10 cellular contexts compared by ENCODE assay signal in genomic region chr3:150599611-150600297, GRCh38. TPM values are rescaled to one million over a fixed set of nuclear protein-coding genes. Genes with fewer than 3 reads are reported as not detected.
DNase-seq lines count a peak whose midpoint lies in the region; ATAC-seq and TF ChIP-seq lines count a peak whose summit lies in the region.
"Had no signal": no experiment of that assay in that cellular context is flagged by ENCODE, and none has a peak within 500 bp of the region (broad histone marks: within the 10 kb centered on the region; RNA-seq: fewer than 3 reads in every experiment).

No MANE protein-coding gene starts in this region.

- H3K27me3 ChIP-seq in esophagus squamous epithelium: no peaks in the 10 kb centered on the region
- H3K27me3 ChIP-seq: thyroid gland had no signal

- ATAC-seq in HG02884 (IDR thresholded peaks at IDR 0.05; ENCODE audit: unreplicated experiment) (peak; percentile 17), Right ventricle myocardium inferior (no peak)

- H3K4me1 ChIP-seq in esophagus squamous epithelium: peaks cover 3 to 45% (median 10%) of the 10 kb centered on the region in 3 donors
- H3K4me1 ChIP-seq: parathyroid adenoma had no signal

- H3K9me3 ChIP-seq in esophagus squamous epithelium: no peaks in the 10 kb centered on the region
- H3K9me3 ChIP-seq: thyroid gland had no signal

- TF ChIP-seq POLR2A in esophagus squamous epithelium (IDR thresholded peaks at IDR 0.05): no peak

- H3K4me3 ChIP-seq in esophagus squamous epithelium: no peak overlapping the region
- H3K4me3 ChIP-seq: thyroid gland had no signal

- no peak for TF ChIP-seq CTCF in esophagus squamous epithelium (IDR thresholded peaks at IDR 0.05)

- intact Hi-C loops in esophagus squamous epithelium (cut with DNase I): no loop called here
- intact Hi-C loops in Right ventricle myocardium inferior (cut with DNase I): loop anchor here (5.0 kb wide), 1 partner anchor 103 kb away; the partner anchor contains the start of gene ERICH6

- peak; percentile 90 for DNase-seq in ELR (ENCODE audit: low read depth)
- peak; percentile 34 to 79 for DNase-seq in SW 1271 (lab: John Stamatoyannopoulos, UW)
- peak; percentile 16 for DNase-seq in iPS-NIHi7 (ENCODE audit: extremely low spot score)
- DNase-seq in esophagus squamous epithelium (lab: John Stamatoyannopoulos, UW): no peak
- DNase-seq in 8988T: no peak
- DNase-seq in NCI-H2196 (lab: John Stamatoyannopoulos, UW; ENCODE audit: unreplicated experiment): no peak
- no peak for DNase-seq in Right ventricle myocardium inferior (ENCODE audit: missing footprints)
- DNase-seq: thyroid gland had no signal

- no peak overlapping the region for H3K27ac ChIP-seq in esophagus squamous epithelium
- H3K27ac ChIP-seq: parathyroid adenoma, thyroid gland had no signal

- WGBS in esophagus squamous epithelium, 2 donors: 56 to 69% methylated on average over 4 of the region's 4 CpGs

- H3K36me3 ChIP-seq in esophagus squamous epithelium: no peaks in the 10 kb centered on the region
- H3K36me3 ChIP-seq: thyroid gland had no signal

RNA-seq across cellular contexts. Expression of gene SELENOT, which starts 3.4 kb away (rescaled TPM):
- 100 to 1,000 TPM in 3 of 4 donors, 10 to 100 TPM in 1; 32.0 to 105 (median 102) TPM for total RNA-seq in esophagus squamous epithelium
- 69.3 TPM for total RNA-seq in Right ventricle myocardium inferior

RNA-seq across cellular contexts. Expression of gene EIF2A, which starts 53.2 kb away (rescaled TPM):
- total RNA-seq in esophagus squamous epithelium (100 to 1,000 TPM in 3 of 4 donors, 10 to 100 TPM in 1; 67.7 to 233 (median 136) TPM), Right ventricle myocardium inferior (68.9 TPM)

RNA-seq across cellular contexts. Expression of gene SERP1, which starts 53.5 kb away (rescaled TPM):
- total RNA-seq in esophagus squamous epithelium (100 to 1,000 TPM; 137 to 273 (median 206) TPM), Right ventricle myocardium inferior (23.7 TPM)

Comparison
In these comparisons a context has a peak if more than half of its experiments do, and no peak if none do; other contexts are left out.
1. DNase-seq: peak in ELR (single experiment), SW 1271 (2 of 2) and iPS-NIHi7 (single experiment); none in esophagus squamous epithelium (single experiment), 8988T (single experiment), NCI-H2196 (single experiment) and Right ventricle myocardium inferior (single experiment).